Comparison of ENCODE assay signal across 8 cellular contexts in the genomic region with DNA sequence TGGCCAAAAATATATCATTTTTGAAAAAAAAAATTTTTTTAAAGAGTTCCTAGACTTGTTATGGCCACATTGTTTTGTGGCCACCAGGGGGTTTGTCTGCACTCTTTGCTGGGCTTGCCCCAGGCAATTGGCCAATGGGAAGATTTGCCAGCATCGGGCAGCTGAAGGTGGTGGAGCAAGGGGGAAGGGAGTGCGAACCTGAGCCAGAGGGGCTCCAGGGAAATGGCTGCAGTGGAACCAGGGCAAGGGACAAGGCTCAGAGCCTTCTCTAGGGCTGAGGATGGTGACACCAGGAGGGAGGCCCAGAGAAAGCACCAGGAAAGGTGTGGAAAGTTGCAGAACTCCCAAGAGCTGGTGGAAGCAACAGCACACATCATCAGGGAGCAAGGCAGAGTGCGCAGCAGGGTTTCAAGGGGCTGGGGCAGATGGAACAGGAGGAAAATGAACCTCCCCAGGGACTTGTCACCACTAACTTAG. TPM values are rescaled to one million over a fixed set of nuclear protein-coding genes. Genes with fewer than 3 reads are reported as not detected.
DNase-seq lines count a peak whose midpoint lies in the region; ATAC-seq, FAIRE-seq and TF ChIP-seq lines count a peak whose summit lies in the region.

No MANE protein-coding gene starts in this region.

- H4K20me1 ChIP-seq in Karpas-422 (ENCODE audit: insufficient read depth, low read depth, low read length): no peaks in the 10 kb centered on the region

- no peak overlapping the region for H2AFZ ChIP-seq in Karpas-422 (ENCODE audit: low read length)

- POLR2A ChIA-PET in Caco-2 (lab: Charles Lee): interaction anchor here (0.7 kb wide), 1 partner anchor 24 kb away, joined by 6 read pairs; no protein-coding TSS in a partner anchor
- POLR2A ChIA-PET in activated B cell treated with CpG ODN at 0.5 μM for 24 hours (lab: Charles Lee): interaction anchor here (0.9 to 3.5 kb wide), 2 partner anchors 10 to 72 kb away, joined by 3 to 21 read pairs; no protein-coding TSS in a partner anchor

- CTCF ChIA-PET in Caco-2 (lab: Charles Lee) (interaction anchor here (2.2 kb wide), 1 partner anchor 23 kb away, joined by 7 read pairs; no protein-coding TSS in a partner anchor), activated B cell treated with CpG ODN at 0.5 μM for 24 hours (lab: Charles Lee) (interaction anchor here (0.7 to 1.9 kb wide), 6 partner anchors 9 to 194 kb away, joined by 3 to 8 read pairs (median 4); no protein-coding TSS in a partner anchor)

- H3K27me3 Mint-ChIP-seq in Caco-2 (ENCODE audit: insufficient read depth, unreplicated experiment) (no peaks in the 10 kb centered on the region), activated B cell treated with CpG ODN at 0.5 μM for 24 hours (no peaks in the 10 kb centered on the region)
- H3K27me3 Mint-ChIP-seq in activated T-helper 1 cell treated with anti-CD3 and anti-CD28 coated beads, Interleukin-12 subunit alpha, Interleukin-12 subunit beta, Interleukin-2, Interleukin-4 antibody, amounts not matched to agents 30 ng/mL and 10 ng/mL and 1 ng/mL, durations not matched to agents 14 hours and 24 hours and 36 hours (ENCODE audit: insufficient read depth): peaks cover 8% of the 10 kb centered on the region

- peaks cover 7% of the 10 kb centered on the region; the same call in 1 of the 2 replicates for H3K4me1 ChIP-seq in Caco-2
- H3K4me1 ChIP-seq in Karpas-422 (ENCODE audit: low read length): peaks cover 6% of the 10 kb centered on the region
- peaks cover 3 to 6% of the 10 kb centered on the region in 2 donors for H3K4me1 ChIP-seq in kidney (ENCODE audit: control insufficient read depth in 1 of 2, insufficient read depth in 1 of 2, low read depth in 1 of 2, low read length in 2 of 2)

- FAIRE-seq in kidney (lab: Jason Lieb, UNC): no peak

- no peaks in the 10 kb centered on the region for H3K9me2 ChIP-seq in Karpas-422 (replicated peaks; ENCODE audit: insufficient read depth, low read length)

- no peak overlapping the region for H3K4me2 ChIP-seq in Karpas-422 (ENCODE audit: low read depth, low read length, poor library complexity, severe bottlenecking)

- no peak overlapping the region for H3K9ac ChIP-seq in Karpas-422 (ENCODE audit: low read length)
- no peak overlapping the region for H3K9ac ChIP-seq in kidney (ENCODE audit: low read length in 2 of 2)

- H3K27ac Mint-ChIP-seq in Caco-2 (ENCODE audit: unreplicated experiment): peak overlapping the region; percentile 19
- H3K27ac Mint-ChIP-seq in activated B cell treated with CpG ODN at 0.5 μM for 24 hours: peak overlapping the region; percentile 5
- no peak overlapping the region for H3K27ac Mint-ChIP-seq in activated T-helper 1 cell treated with anti-CD3 and anti-CD28 coated beads, Interleukin-12 subunit alpha, Interleukin-12 subunit beta, Interleukin-2, Interleukin-4 antibody, amounts not matched to agents 30 ng/mL and 10 ng/mL and 1 ng/mL, durations not matched to agents 14 hours and 24 hours and 36 hours

- DNase-seq in Caco-2: peak; percentile 66 to 70
- peak; percentile 79 for DNase-seq in Karpas-422
- DNase-seq in activated B cell treated with CpG ODN at 0.5 μM for 24 hours: no peak
- DNase-seq in kidney: peak; percentile 52
- DNase-seq in NCI-H187 treated with DMSO at 0.1 percent for 48 hours (lab: John Stamatoyannopoulos, UW): no peak
- no peak for DNase-seq in activated T-helper 1 cell treated with anti-CD3 and anti-CD28 coated beads, Interleukin-12 subunit alpha, Interleukin-12 subunit beta, Interleukin-2, Interleukin-4 antibody, amounts not matched to agents 30 ng/mL and 10 ng/mL and 1 ng/mL, durations not matched to agents 14 hours and 24 hours and 36 hours (ENCODE audit: low spot score)
- DNase-seq in activated CD4-positive, alpha-beta T cell treated with anti-CD3 and anti-CD28 coated beads, Interleukin-2, amount 50 U/mL, for 4 hours: no peak

- H3K27me3 ChIP-seq in Caco-2 (replicated peaks; ENCODE audit: control insufficient read depth, insufficient read depth, low read length) (no peaks in the 10 kb centered on the region), Karpas-422 (ENCODE audit: low read length) (no peaks in the 10 kb centered on the region)

- BruUV-seq in Caco-2 (replicated peaks; lab: Mats Ljungman, UMichigan): no TSS peak

- H3K36me3 ChIP-seq in Caco-2 (ENCODE audit: control insufficient read depth, insufficient read depth, low read length) (no peaks in the 10 kb centered on the region), Karpas-422 (ENCODE audit: insufficient read depth, low read length) (no peaks in the 10 kb centered on the region), kidney (ENCODE audit: control insufficient read depth in 1 of 2, insufficient read depth in 2 of 2, low read length in 2 of 2) (no peaks in the 10 kb centered on the region)

- H3K9me3 Mint-ChIP-seq in Caco-2 (ENCODE audit: unreplicated experiment) (peaks cover 12% of the 10 kb centered on the region), activated B cell treated with CpG ODN at 0.5 μM for 24 hours (no peaks in the 10 kb centered on the region)
- no peaks in the 10 kb centered on the region for H3K9me3 Mint-ChIP-seq in activated T-helper 1 cell treated with anti-CD3 and anti-CD28 coated beads, Interleukin-12 subunit alpha, Interleukin-12 subunit beta, Interleukin-2, Interleukin-4 antibody, amounts not matched to agents 30 ng/mL and 10 ng/mL and 1 ng/mL, durations not matched to agents 14 hours and 24 hours and 36 hours

- H3K36me3 Mint-ChIP-seq in Caco-2 (ENCODE audit: insufficient read depth, unreplicated experiment) (no peaks in the 10 kb centered on the region), activated B cell treated with CpG ODN at 0.5 μM for 24 hours (ENCODE audit: low read depth) (no peaks in the 10 kb centered on the region)
- no peaks in the 10 kb centered on the region for H3K36me3 Mint-ChIP-seq in activated T-helper 1 cell treated with anti-CD3 and anti-CD28 coated beads, Interleukin-12 subunit alpha, Interleukin-12 subunit beta, Interleukin-2, Interleukin-4 antibody, amounts not matched to agents 30 ng/mL and 10 ng/mL and 1 ng/mL, durations not matched to agents 14 hours and 24 hours and 36 hours (ENCODE audit: low read depth)

- intact Hi-C loops in Caco-2 (cut with micrococcal nuclease; ENCODE audit: unreplicated experiment) (no loop called here), activated B cell treated with CpG ODN at 0.5 μM for 24 hours (cut with micrococcal nuclease) (loop anchor here (1.0 to 2.0 kb wide), 2 partner anchors 16 to 72 kb away; partner anchors contain the start of gene CMIP), kidney (cut with DNase I) (no loop called here)
- intact Hi-C loops in activated T-helper 1 cell treated with anti-CD3 and anti-CD28 coated beads, Interleukin-12 subunit alpha, Interleukin-12 subunit beta, Interleukin-2, Interleukin-4 antibody, amounts not matched to agents 30 ng/mL and 10 ng/mL and 1 ng/mL, durations not matched to agents 14 hours and 24 hours and 36 hours (cut with micrococcal nuclease): loop anchor here (10.0 kb wide), 1 partner anchor 46 kb away; no protein-coding TSS in a partner anchor

- H3K27ac ChIP-seq in Karpas-422 (ENCODE audit: low read length) (no peak overlapping the region), kidney (ENCODE audit: low read depth in 2 of 2, low read length in 2 of 2) (no peak overlapping the region)

- H3K79me2 ChIP-seq in Karpas-422 (ENCODE audit: low read length): no peaks in the 10 kb centered on the region

- H3K4me3 ChIP-seq in Caco-2 (ENCODE audit: low read depth, low read length) (no peak overlapping the region), Karpas-422 (ENCODE audit: low read length) (no peak overlapping the region), kidney (ENCODE audit: low read length in 2 of 2) (no peak overlapping the region)

- H3K9me3 ChIP-seq in Caco-2: no peaks in the 10 kb centered on the region
- no peaks in the 10 kb centered on the region for H3K9me3 ChIP-seq in Karpas-422 (ENCODE audit: low read length)
- no peaks in the 10 kb centered on the region for H3K9me3 ChIP-seq in kidney (ENCODE audit: control insufficient read depth in 1 of 2, low read length in 2 of 2)

- H3K4me3 Mint-ChIP-seq in Caco-2 (ENCODE audit: unreplicated experiment): no peak overlapping the region
- H3K4me3 Mint-ChIP-seq in activated B cell treated with CpG ODN at 0.5 μM for 24 hours: no peak overlapping the region
- H3K4me3 Mint-ChIP-seq in activated T-helper 1 cell treated with anti-CD3 and anti-CD28 coated beads, Interleukin-12 subunit alpha, Interleukin-12 subunit beta, Interleukin-2, Interleukin-4 antibody, amounts not matched to agents 30 ng/mL and 10 ng/mL and 1 ng/mL, durations not matched to agents 14 hours and 24 hours and 36 hours: no peak overlapping the region

- H3K4me1 Mint-ChIP-seq in Caco-2 (ENCODE audit: low read depth, unreplicated experiment) (peaks cover 7% of the 10 kb centered on the region), activated B cell treated with CpG ODN at 0.5 μM for 24 hours (peaks cover 43% of the 10 kb centered on the region)
- H3K4me1 Mint-ChIP-seq in activated T-helper 1 cell treated with anti-CD3 and anti-CD28 coated beads, Interleukin-12 subunit alpha, Interleukin-12 subunit beta, Interleukin-2, Interleukin-4 antibody, amounts not matched to agents 30 ng/mL and 10 ng/mL and 1 ng/mL, durations not matched to agents 14 hours and 24 hours and 36 hours (ENCODE audit: low read depth): peaks cover 16% of the 10 kb centered on the region

- ATAC-seq in activated B cell treated with CpG ODN at 0.5 μM for 24 hours (ENCODE audit: low read depth): peak; percentile 49
- ATAC-seq in HG03025 (IDR thresholded peaks at IDR 0.05; ENCODE audit: low FRiP score, unreplicated experiment): no peak

- TF ChIP-seq CTCF in Caco-2 (IDR thresholded peaks at IDR 0.05; ENCODE audit: insufficient read depth in 1 of 2, low read depth in 1 of 2, low read length in 1 of 2, severe bottlenecking in 1 of 2, unreplicated experiment in 1 of 2): peak; percentile 69 to 81
- no peak for TF ChIP-seq CTCF in activated B cell treated with CpG ODN at 0.5 μM for 24 hours (IDR thresholded peaks at IDR 0.05)
- TF ChIP-seq CTCF in kidney (IDR thresholded peaks at IDR 0.05; ENCODE audit: borderline replicate concordance, extremely low read depth, insufficient read depth): peak; percentile 18

RNA-seq across cellular contexts. Expression of gene CMIP, which starts 15.5 kb away (rescaled TPM):
- total RNA-seq in Caco-2 (2022): 63.7 and 68.0 TPM in 2 replicates
- 5.0 and 12.7 TPM in 2 replicates for total RNA-seq in Karpas-422 (2014; rRNA removed; shearing (Covaris generic); ENCODE audit: low replicate concordance)
- total RNA-seq in activated B cell treated with CpG ODN at 0.5 μM for 24 hours: 62.4 and 76.3 TPM in 2 replicates
- total RNA-seq in kidney: 65.7 TPM
- polyA plus RNA-seq in kidney (ENCODE audit: insufficient read depth, low read depth, low replicate concordance): 16.6 TPM
- 45.4 and 45.8 TPM in 2 replicates for total RNA-seq in activated T-helper 1 cell treated with anti-CD3 and anti-CD28 coated beads, Interleukin-12 subunit alpha, Interleukin-12 subunit beta, Interleukin-2, Interleukin-4 antibody, amounts not matched to agents 30 ng/mL and 10 ng/mL and 1 ng/mL, durations not matched to agents 14 hours and 24 hours and 36 hours

Comparison
In these comparisons a context has a peak if more than half of its experiments do, and no peak if none do; other contexts are left out.
1. DNase-seq: peak in Caco-2 (2 of 2), Karpas-422 (single experiment) and kidney (single experiment); none in activated B cell treated with CpG ODN at 0.5 μM for 24 hours (single experiment), NCI-H187 treated with DMSO at 0.1 percent for 48 hours (single experiment), activated T-helper 1 cell treated with anti-CD3 and anti-CD28 coated beads, Interleukin-12 subunit alpha, Interleukin-12 subunit beta, Interleukin-2, Interleukin-4 antibody, amounts not matched to agents 30 ng/mL and 10 ng/mL and 1 ng/mL, durations not matched to agents 14 hours and 24 hours and 36 hours (single experiment) and activated CD4-positive, alpha-beta T cell treated with anti-CD3 and anti-CD28 coated beads, Interleukin-2, amount 50 U/mL, for 4 hours (0 of 2).
2. intact Hi-C loops: an anchor here in activated B cell treated with CpG ODN at 0.5 μM for 24 hours (1.0 to 2.0 kb wide) and activated T-helper 1 cell treated with anti-CD3 and anti-CD28 coated beads, Interleukin-12 subunit alpha, Interleukin-12 subunit beta, Interleukin-2, Interleukin-4 antibody, amounts not matched to agents 30 ng/mL and 10 ng/mL and 1 ng/mL, durations not matched to agents 14 hours and 24 hours and 36 hours (10.0 kb wide); none called in Caco-2 and kidney.